Comparison of ENCODE assay signal across 8 cellular contexts in the genomic region with DNA sequence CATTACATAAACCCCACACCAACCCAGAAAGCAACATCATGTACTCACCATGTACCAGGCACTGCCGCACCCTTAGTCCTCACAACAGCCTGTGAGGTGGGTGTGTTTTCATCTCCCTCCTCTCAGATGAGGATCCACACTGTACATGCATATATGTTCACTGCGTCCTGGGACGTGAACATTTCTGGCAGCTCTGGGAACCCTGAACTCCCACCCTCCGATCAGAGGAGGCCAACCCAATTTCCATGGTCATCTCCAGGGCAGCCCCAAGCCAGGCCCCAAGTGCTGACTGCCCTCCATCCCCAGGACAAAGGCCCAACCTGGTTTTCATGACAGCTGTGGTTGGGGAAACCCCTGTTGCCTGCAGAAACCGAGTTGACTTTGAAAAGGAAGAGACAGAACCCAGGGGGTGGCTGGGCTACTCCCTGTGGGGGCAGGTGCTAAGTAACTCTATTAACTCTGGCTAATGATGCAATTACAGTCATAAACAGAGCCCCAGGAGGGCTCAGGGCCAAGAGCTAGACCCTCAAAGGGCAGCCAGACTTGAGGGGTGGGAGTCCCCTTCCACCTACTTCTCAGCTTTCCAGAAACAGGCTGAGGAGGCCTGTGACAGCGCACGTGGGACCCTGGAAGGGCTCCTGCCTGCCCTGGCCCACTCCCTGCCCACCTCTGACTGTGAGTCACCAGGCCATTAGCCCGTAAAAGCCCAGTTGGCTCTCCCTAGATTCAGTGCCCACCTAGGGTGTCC. TPM values are rescaled to one million over a fixed set of nuclear protein-coding genes. Genes with fewer than 3 reads are reported as not detected.
A peak's percentile ranks its signal among the peaks of the same experiment; 100 is the strongest.
DNase-seq lines count a peak whose midpoint lies in the region; ATAC-seq and TF ChIP-seq lines count a peak whose summit lies in the region.

No MANE protein-coding gene starts in this region.

- no peaks in the 10 kb centered on the region for H3K27me3 ChIP-seq in MM.1S (replicated peaks; ENCODE audit: insufficient read depth, low read length)
- no peaks in the 10 kb centered on the region for H3K27me3 ChIP-seq in left ventricle myocardium inferior (ENCODE audit: low read depth)

- no peak for DNase-seq in CD14-positive monocyte (ENCODE audit: low spot score)
- peak; percentile 87 for DNase-seq in MM.1S
- DNase-seq in activated T-cell treated with anti-CD3 and anti-CD28 coated beads, Interleukin-2, amount 50 U/mL, for 4 hours = peak; percentile 45
- DNase-seq in left ventricle myocardium inferior = no peak
- DNase-seq in stimulated activated CD4-positive, alpha-beta T cell treated with anti-CD3 and anti-CD28 coated beads, Interleukin-1b, Interleukin-23, amount 100 ng/mL, for 24 hours (ENCODE audit: low read depth in 4 of 4, low spot score in 1 of 4) = peak; percentile 14 to 29 (median 22)
- no peak for DNase-seq in NCI-H187 treated with DMSO at 0.1 percent for 48 hours (lab: John Stamatoyannopoulos, UW)
- no peak for DNase-seq in NCI-H345 treated with DMSO at 0.1 percent for 48 hours (lab: John Stamatoyannopoulos, UW; ENCODE audit: unreplicated experiment)

- H3K4me3 ChIP-seq in MM.1S (ENCODE audit: low read length) (peak overlapping the region; percentile 74), left ventricle myocardium inferior (peak overlapping the region; percentile 99)

- no peaks in the 10 kb centered on the region for H3K9me3 Mint-ChIP-seq in CD14-positive monocyte
- no peaks in the 10 kb centered on the region for H3K9me3 Mint-ChIP-seq in activated T-cell treated with anti-CD3 and anti-CD28 coated beads, Interleukin-2, amount 50 U/mL, for 4 hours

- H3K27ac ChIP-seq in MM.1S (ENCODE audit: low read length) = peak overlapping the region; percentile 80; the same call in 1 of the 2 replicates
- H3K27ac ChIP-seq in left ventricle myocardium inferior (replicated peaks) = peak overlapping the region; percentile 100

- H3K36me3 ChIP-seq in MM.1S (replicated peaks; ENCODE audit: insufficient read depth, low read length) (no peaks in the 10 kb centered on the region), left ventricle myocardium inferior (no peaks in the 10 kb centered on the region)

- TF ChIP-seq CTCF in CD14-positive monocyte (IDR thresholded peaks at IDR 0.05) = no peak
- no peak for TF ChIP-seq CTCF in MM.1S (IDR thresholded peaks at IDR 0.05; ENCODE audit: low read length)
- no peak for TF ChIP-seq CTCF in left ventricle myocardium inferior (IDR thresholded peaks at IDR 0.05; ENCODE audit: borderline replicate concordance)

- H3K27me3 Mint-ChIP-seq in CD14-positive monocyte (ENCODE audit: low read depth in 3 of 3) = peaks cover 0 to 5% (median 2%) of the 10 kb centered on the region in 3 donors
- H3K27me3 Mint-ChIP-seq in activated T-cell treated with anti-CD3 and anti-CD28 coated beads, Interleukin-2, amount 50 U/mL, for 4 hours (ENCODE audit: low read depth) = no peaks in the 10 kb centered on the region

- H3K4me1 ChIP-seq in MM.1S (ENCODE audit: low read length) (peaks cover 20% of the 10 kb centered on the region), left ventricle myocardium inferior (peaks cover 74% of the 10 kb centered on the region)

- H3K36me3 Mint-ChIP-seq in CD14-positive monocyte = peaks cover 27 to 43% of the 10 kb centered on the region in 2 donors
- H3K36me3 Mint-ChIP-seq in activated T-cell treated with anti-CD3 and anti-CD28 coated beads, Interleukin-2, amount 50 U/mL, for 4 hours (ENCODE audit: insufficient read depth) = no peaks in the 10 kb centered on the region

- H3K79me2 ChIP-seq in MM.1S (ENCODE audit: low read length) = peaks cover 50% of the 10 kb centered on the region

- peak overlapping the region; percentile 77; the same call in 1 of the 2 replicates for H2AFZ ChIP-seq in MM.1S (ENCODE audit: low read length)

- H3K4me2 ChIP-seq in MM.1S (ENCODE audit: low read depth, low read length) = peak overlapping the region; percentile 99

- H3K9me3 ChIP-seq in MM.1S (replicated peaks; ENCODE audit: insufficient read depth, low read length) = no peaks in the 10 kb centered on the region
- no peaks in the 10 kb centered on the region for H3K9me3 ChIP-seq in left ventricle myocardium inferior (replicated peaks)

- peaks cover 63% of the 10 kb centered on the region for H3K4me1 Mint-ChIP-seq in CD14-positive monocyte
- peaks cover 48% of the 10 kb centered on the region for H3K4me1 Mint-ChIP-seq in activated T-cell treated with anti-CD3 and anti-CD28 coated beads, Interleukin-2, amount 50 U/mL, for 4 hours (ENCODE audit: low read depth)

- H3K27ac Mint-ChIP-seq in CD14-positive monocyte = peak overlapping the region in 5 of 7 donors; percentile 30 to 95 (median 93)

- no peaks in the 10 kb centered on the region for H3K9me2 ChIP-seq in MM.1S (replicated peaks; ENCODE audit: insufficient read depth, low read length)

- H3K9ac ChIP-seq in MM.1S (ENCODE audit: low read length) = peak overlapping the region; percentile 59; the same call in 1 of the 2 replicates

- no peaks in the 10 kb centered on the region for H4K20me1 ChIP-seq in MM.1S (ENCODE audit: insufficient read depth, low read length)

- ATAC-seq in GM21367 (IDR thresholded peaks at IDR 0.05; ENCODE audit: unreplicated experiment) = peak; percentile 27
- ATAC-seq in activated T-cell treated with anti-CD3 and anti-CD28 coated beads, Interleukin-2, amount 50 U/mL, for 4 hours = peak; percentile 25 to 33

- H3F3A ChIP-seq in MM.1S (ENCODE audit: insufficient read depth, low read length) = peaks cover 19% of the 10 kb centered on the region

- peak overlapping the region; percentile 88 to 92 for H3K4me3 Mint-ChIP-seq in CD14-positive monocyte
- H3K4me3 Mint-ChIP-seq in activated T-cell treated with anti-CD3 and anti-CD28 coated beads, Interleukin-2, amount 50 U/mL, for 4 hours = peak overlapping the region; percentile 83

- intact Hi-C loops in CD14-positive monocyte (cut with micrococcal nuclease) (loop anchor here in 1 of 2 donors (10.0 kb wide), 1 partner anchor 658 kb away; a partner anchor contains a TSS), left ventricle myocardium inferior (cut with micrococcal nuclease) (no loop called here)

RNA-seq across cellular contexts. Expression of a gene that starts 2.6 kb away (rescaled TPM):
- polyA plus RNA-seq in CD14-positive monocyte = 10 to 100 TPM; 42.6 to 60.0 TPM
- total RNA-seq in activated T-cell treated with anti-CD3 and anti-CD28 coated beads, Interleukin-2, amount 50 U/mL, for 4 hours = 10 to 100 TPM in 2 of 3 donors, 1 to 10 TPM in 1; 7.6 to 15.4 (median 10.8) TPM
- 39.9 TPM for total RNA-seq in left ventricle myocardium inferior

RNA-seq across cellular contexts. Expression of a gene that starts 14.4 kb away (rescaled TPM):
- polyA plus RNA-seq in CD14-positive monocyte = not detected
- total RNA-seq in activated T-cell treated with anti-CD3 and anti-CD28 coated beads, Interleukin-2, amount 50 U/mL, for 4 hours = under 1 TPM; 0.14 to 0.38 (median 0.24) TPM
- total RNA-seq in left ventricle myocardium inferior = not detected

RNA-seq across cellular contexts. Expression of a gene that starts 46.9 kb away (rescaled TPM):
- polyA plus RNA-seq in CD14-positive monocyte = 1 to 10 TPM; 1.3 to 2.6 TPM
- 1 to 10 TPM; 4.7 to 7.4 (median 5.3) TPM for total RNA-seq in activated T-cell treated with anti-CD3 and anti-CD28 coated beads, Interleukin-2, amount 50 U/mL, for 4 hours
- 5.3 TPM for total RNA-seq in left ventricle myocardium inferior

RNA-seq across cellular contexts. Expression of a gene that starts 47.8 kb away (rescaled TPM):
- not detected for polyA plus RNA-seq in CD14-positive monocyte
- not detected for total RNA-seq in activated T-cell treated with anti-CD3 and anti-CD28 coated beads, Interleukin-2, amount 50 U/mL, for 4 hours
- 0.88 TPM for total RNA-seq in left ventricle myocardium inferior

RNA-seq across cellular contexts. Expression of a gene that starts 54.7 kb away (rescaled TPM):
- polyA plus RNA-seq in CD14-positive monocyte = 100 to 1,000 TPM; 343 to 382 TPM
- 100 to 1,000 TPM; 415 to 478 (median 454) TPM for total RNA-seq in activated T-cell treated with anti-CD3 and anti-CD28 coated beads, Interleukin-2, amount 50 U/mL, for 4 hours
- total RNA-seq in left ventricle myocardium inferior = 177 TPM

Comparison
In these comparisons a context has a peak if more than half of its experiments do, and no peak if none do; other contexts are left out.
1. DNase-seq: peak in MM.1S (single experiment), activated T-cell treated with anti-CD3 and anti-CD28 coated beads, Interleukin-2, amount 50 U/mL, for 4 hours (single experiment) and stimulated activated CD4-positive, alpha-beta T cell treated with anti-CD3 and anti-CD28 coated beads, Interleukin-1b, Interleukin-23, amount 100 ng/mL, for 24 hours (4 of 4); none in CD14-positive monocyte (single experiment), left ventricle myocardium inferior (single experiment), NCI-H187 treated with DMSO at 0.1 percent for 48 hours (single experiment) and NCI-H345 treated with DMSO at 0.1 percent for 48 hours (single experiment).